In the genomic region with DNA sequence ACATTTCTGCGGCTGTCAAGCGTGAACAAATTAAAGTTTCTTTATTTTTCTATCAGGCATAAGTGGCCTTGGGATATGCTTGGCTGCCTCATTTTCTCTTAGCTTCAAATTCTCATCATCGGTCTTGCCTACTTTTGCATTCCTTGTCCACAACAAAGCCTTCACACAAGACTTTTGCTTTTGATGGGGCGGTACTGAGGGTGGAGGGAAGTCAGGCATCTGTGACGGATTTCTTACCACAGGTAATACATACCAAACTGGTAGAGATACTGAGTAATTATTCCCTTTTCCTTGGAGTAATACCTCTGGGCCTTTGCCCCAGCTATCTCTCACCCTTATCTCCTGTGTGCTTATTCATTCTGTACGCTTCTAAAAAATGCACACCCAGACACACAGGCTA, we compare ENCODE assay signal across 22 cellular contexts.
A peak's percentile ranks its signal among the peaks of the same experiment; 100 is the strongest.
DNase-seq lines count a peak whose midpoint lies in the region; ATAC-seq, FAIRE-seq and TF ChIP-seq lines count a peak whose summit lies in the region.
"Had no signal": no experiment of that assay in that cellular context is flagged by ENCODE, and none has a peak within 500 bp of the region (broad histone marks: within the 10 kb centered on the region; RNA-seq: fewer than 3 reads in every experiment).

No MANE protein-coding gene starts in this region.

- no peaks in the 10 kb centered on the region for H3K79me2 ChIP-seq in neural progenitor cell (ENCODE audit: low read depth)

- H3K9ac ChIP-seq in neural progenitor cell, result no peak overlapping the region
- H3K9ac ChIP-seq: KMS-11 had no signal

- H3K4me1 ChIP-seq in neural progenitor cell, result no peaks in the 10 kb centered on the region
- H3K4me1 ChIP-seq: HAP-1 had no signal

- H3K36me3 ChIP-seq in neural progenitor cell, result no peaks in the 10 kb centered on the region
- H3K36me3 ChIP-seq: HAP-1 had no signal

- POLR2A ChIA-PET in GM10248 (lab: Yijun Ruan, JAX), result no interaction called here

- H3K9me3 Mint-ChIP-seq in neural progenitor cell, result no peaks in the 10 kb centered on the region

- no peak overlapping the region for H3K4me3 ChIP-seq in neural progenitor cell
- H3K4me3 ChIP-seq: HAP-1 had no signal

- no peaks in the 10 kb centered on the region for H4K20me1 ChIP-seq in neural progenitor cell (ENCODE audit: low read depth)

- CTCF ChIA-PET in GM10248 (lab: Yijun Ruan, JAX), result no interaction called here

- H3K4me2 ChIP-seq in neural progenitor cell, result no peak overlapping the region
- H3K4me2 ChIP-seq: KMS-11 had no signal

- H3K27me3 Mint-ChIP-seq in neural progenitor cell (ENCODE audit: insufficient read depth, low read depth), result peaks cover 7% of the 10 kb centered on the region
- H3K27me3 Mint-ChIP-seq: CD4-positive, alpha-beta T cell had no signal

- H2AFZ ChIP-seq in neural progenitor cell (replicated peaks), result peak overlapping the region; percentile 12

- no peaks in the 10 kb centered on the region for H3K27me3 ChIP-seq in neural progenitor cell

- H3K4me3 Mint-ChIP-seq in neural progenitor cell, result no peak overlapping the region
- H3K4me3 Mint-ChIP-seq: CD4-positive, alpha-beta T cell had no signal

- no peak for ATAC-seq in HG03095 (IDR thresholded peaks at IDR 0.05; ENCODE audit: unreplicated experiment)
- ATAC-seq: Panc1, SK-N-SH treated with all-trans-retinoic acid at 6 μM for 48 hours had no signal

- no peaks in the 10 kb centered on the region for H3K36me3 Mint-ChIP-seq in neural progenitor cell

- no peak overlapping the region for H3K27ac ChIP-seq in neural progenitor cell
- H3K27ac ChIP-seq: KMS-11 had no signal

- peak; percentile 93 for FAIRE-seq in RCC 7860 (lab: Jason Lieb, UNC)
- FAIRE-seq: G401.6, HTR-8/SVneo had no signal

- no peak overlapping the region for H3K27ac Mint-ChIP-seq in neural progenitor cell
- H3K27ac Mint-ChIP-seq: CD4-positive, alpha-beta T cell had no signal

- H3F3A ChIP-seq in neural progenitor cell (ENCODE audit: low read depth), result no peaks in the 10 kb centered on the region

- TF ChIP-seq CTCF in neural progenitor cell (IDR thresholded peaks at IDR 0.05) (no peak), GM10248 (IDR thresholded peaks at IDR 0.05; ENCODE audit: control extremely low read depth, extremely low read depth, low read depth, missing control alignments) (no peak)

- DNase-seq in RCC 7860 (ENCODE audit: low spot score) (peak; percentile 74), kidney glomerular epithelial cell (lab: John Stamatoyannopoulos, UW) (peak; percentile 88), neural progenitor cell (ENCODE audit: low spot score) (no peak), GM10248 (ENCODE audit: extremely low spot score) (no peak), foreskin melanocyte (no peak)
- no peak for DNase-seq in activated T-cell treated with anti-CD3 and anti-CD28 coated beads, Interleukin-2, amount 50 U/mL, for 1 hour
- DNase-seq: CD4-positive, alpha-beta T cell; COR-L47; NCI-H1105; NCI-H146; NCI-H2029; NCI-H2227 treated with DMSO at 0.1 percent for 48 hours; NCI-H524; NCI-H774; NK-92 treated with Interleukin-12 subunit alpha and Interleukin-12 subunit beta, amount 100 ng/mL, for 24 hours had no signal

- no peaks in the 10 kb centered on the region for H3K9me3 ChIP-seq in neural progenitor cell (ENCODE audit: low read depth)
- H3K9me3 ChIP-seq: HAP-1 had no signal

- H3K4me1 Mint-ChIP-seq in neural progenitor cell, result peaks cover 19% of the 10 kb centered on the region

Comparison
In these comparisons a context has a peak if more than half of its experiments do, and no peak if none do; other contexts are left out.
1. DNase-seq: peak in RCC 7860 (single experiment) and kidney glomerular epithelial cell (single experiment); none in neural progenitor cell (single experiment), GM10248 (single experiment), activated T-cell treated with anti-CD3 and anti-CD28 coated beads, Interleukin-2, amount 50 U/mL, for 1 hour (single experiment) and foreskin melanocyte (single experiment).